Comparison of ENCODE assay signal across 8 cellular contexts in the genomic region with DNA sequence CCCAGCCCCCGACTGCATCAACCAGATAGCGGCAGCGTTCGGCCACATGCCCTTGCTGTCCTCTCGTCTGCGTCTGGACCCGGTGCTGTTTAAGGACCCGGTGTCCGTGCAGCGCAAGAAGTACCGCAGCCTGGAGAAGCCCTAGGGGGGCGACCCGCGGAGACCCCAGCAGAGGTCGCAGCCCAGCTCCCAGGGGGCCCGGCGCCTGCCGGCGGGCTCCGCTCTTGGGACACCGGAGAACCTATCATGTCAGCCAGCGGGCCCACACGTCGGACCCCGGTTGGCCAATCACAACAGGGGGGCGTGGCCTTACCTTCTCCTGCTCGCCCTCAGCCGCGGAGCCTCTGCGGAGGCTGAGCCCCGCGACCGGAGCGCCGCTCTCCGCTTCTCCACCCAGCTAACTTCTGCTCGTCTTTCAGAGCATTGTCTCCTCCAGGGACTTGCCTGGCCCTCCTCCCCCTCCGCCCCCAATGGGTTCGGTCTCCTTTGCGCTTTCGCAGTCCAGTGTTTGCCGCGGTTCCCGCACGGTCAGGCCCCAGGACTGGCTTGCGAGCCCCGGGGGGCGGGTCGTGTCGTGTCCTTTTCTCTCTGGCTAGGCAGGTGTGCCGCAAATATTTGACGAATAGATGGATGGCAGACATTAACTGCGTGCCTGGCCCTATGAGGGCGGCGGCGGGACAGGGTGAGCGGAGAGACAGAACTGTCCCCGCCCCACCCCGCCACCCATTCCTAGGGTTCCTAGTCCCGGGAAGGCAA.
DNase-seq lines count a peak whose midpoint lies in the region; TF ChIP-seq lines count a peak whose summit lies in the region.

No MANE protein-coding gene starts in this region.

- peak; percentile 77; the same call in 1 of the 2 replicates for TF ChIP-seq CTCF in HEK293 (tag by site-specific recombination; IDR thresholded peaks at IDR 0.05)

- H3K4me3 ChIP-seq in HEK293 (ENCODE audit: low read depth, low read length) (peak overlapping the region; percentile 83), SK-N-MC (peak overlapping the region; percentile 96)

- H3K9ac ChIP-seq in ES-I3 (ENCODE audit: low read depth, low read length) (peak overlapping the region; percentile 83), SK-N-MC (ENCODE audit: insufficient read length) (peak overlapping the region; percentile 67)

- H3K27ac ChIP-seq in HEK293 (ENCODE audit: extremely low read depth, low read depth, low read length) (peak overlapping the region; percentile 56; the same call in 1 of the 2 replicates), SK-N-MC (no peak overlapping the region)

- H3K4me1 ChIP-seq in ES-I3 (ENCODE audit: insufficient read depth, low read length) (no peaks in the 10 kb centered on the region; the same call in 1 of the 2 replicates), HEK293 (ENCODE audit: control insufficient read depth, insufficient read depth, low read length) (no peaks in the 10 kb centered on the region)

- H3K9me3 ChIP-seq in ES-I3 (ENCODE audit: control insufficient read depth, insufficient read depth, low read length) (no peaks in the 10 kb centered on the region), HEK293 (ENCODE audit: control insufficient read depth, insufficient read depth, low read depth, low read length) (no peaks in the 10 kb centered on the region), SK-N-MC (ENCODE audit: low read depth, low read length) (no peaks in the 10 kb centered on the region)

- POLR2A ChIA-PET in HEK293 (lab: Yijun Ruan, JAX): interaction anchor here (0.6 to 1.8 kb wide), 7 partner anchors 9 to 356 kb away, joined by 3 to 10 read pairs (median 3); no protein-coding TSS in a partner anchor

- DNase-seq in MV-4-11 (lab: John Stamatoyannopoulos, UW) (peak; percentile 89), SK-N-MC (ENCODE audit: low read depth, low spot score) (no peak), globus pallidus (ENCODE audit: low spot score) (peak; percentile 92), nucleus accumbens (lab: John Stamatoyannopoulos, UW) (peak; percentile 35 to 96 (median 87)), superior temporal gyrus (ENCODE audit: extremely low spot score) (peak; percentile 95)
- peak; percentile 95 for DNase-seq in activated naive CD4-positive, alpha-beta T cell treated with anti-CD3 and anti-CD28 coated beads, Interleukin-2, amount 50 U/mL, for 16 hours

- CTCF ChIA-PET in HEK293 (lab: Yijun Ruan, JAX): interaction anchor here (0.6 to 7.5 kb wide), 25 partner anchors 8 to 1125 kb away, joined by 3 to 80 read pairs (median 4); partner anchors contain the start of genes C1orf232, CEP85, EXTL1 and ZNF593

- no peaks in the 10 kb centered on the region for H3K36me3 ChIP-seq in ES-I3 (ENCODE audit: insufficient read depth, low read length)
- no peaks in the 10 kb centered on the region for H3K36me3 ChIP-seq in HEK293 (ENCODE audit: control insufficient read depth in 2 of 2, insufficient read depth in 1 of 2, low read length in 2 of 2)
- H3K36me3 ChIP-seq in SK-N-MC (ENCODE audit: insufficient read depth, low read length): no peaks in the 10 kb centered on the region

TF ChIP-seq in HEK293, 187 proteins besides CTCF, POLR2A, EP300 and RAD21 (continues in another document):
- peak; percentile 88 for TF ChIP-seq ZIC2 (tag by site-specific recombination; IDR thresholded peaks at IDR 0.05)
- TF ChIP-seq ZNF76 (tag by site-specific recombination; IDR thresholded peaks at IDR 0.05; ENCODE audit: borderline replicate concordance, low read depth): peak; percentile 70; the same call in 1 of the 2 replicates
- TF ChIP-seq ZNF302 (tag by site-specific recombination; IDR thresholded peaks at IDR 0.05; ENCODE audit: low read depth): no peak
- no peak for TF ChIP-seq ZFP3 (tag by site-specific recombination; IDR thresholded peaks at IDR 0.05; ENCODE audit: low read depth)
- 0 out of 2 replicates have a peak, but pooled peaks have one; percentile 34 for TF ChIP-seq ZNF629 (tag by site-specific recombination; IDR thresholded peaks at IDR 0.05)
- TF ChIP-seq ZNF660 (tag by site-specific recombination; IDR thresholded peaks at IDR 0.05): 0 out of 2 replicates have a peak, but pooled peaks have one; percentile 30
- TF ChIP-seq ZNF324 (tag by site-specific recombination; IDR thresholded peaks at IDR 0.05): 0 out of 2 replicates have a peak, but pooled peaks have one; percentile 32
- 0 out of 2 replicates have a peak, but pooled peaks have one; percentile 27 for TF ChIP-seq ZNF223 (tag by site-specific recombination; IDR thresholded peaks at IDR 0.05)
- no peak for TF ChIP-seq PBX3 (CRISPR knock-in tag; IDR thresholded peaks at IDR 0.05)
- TF ChIP-seq, protein P1, sequence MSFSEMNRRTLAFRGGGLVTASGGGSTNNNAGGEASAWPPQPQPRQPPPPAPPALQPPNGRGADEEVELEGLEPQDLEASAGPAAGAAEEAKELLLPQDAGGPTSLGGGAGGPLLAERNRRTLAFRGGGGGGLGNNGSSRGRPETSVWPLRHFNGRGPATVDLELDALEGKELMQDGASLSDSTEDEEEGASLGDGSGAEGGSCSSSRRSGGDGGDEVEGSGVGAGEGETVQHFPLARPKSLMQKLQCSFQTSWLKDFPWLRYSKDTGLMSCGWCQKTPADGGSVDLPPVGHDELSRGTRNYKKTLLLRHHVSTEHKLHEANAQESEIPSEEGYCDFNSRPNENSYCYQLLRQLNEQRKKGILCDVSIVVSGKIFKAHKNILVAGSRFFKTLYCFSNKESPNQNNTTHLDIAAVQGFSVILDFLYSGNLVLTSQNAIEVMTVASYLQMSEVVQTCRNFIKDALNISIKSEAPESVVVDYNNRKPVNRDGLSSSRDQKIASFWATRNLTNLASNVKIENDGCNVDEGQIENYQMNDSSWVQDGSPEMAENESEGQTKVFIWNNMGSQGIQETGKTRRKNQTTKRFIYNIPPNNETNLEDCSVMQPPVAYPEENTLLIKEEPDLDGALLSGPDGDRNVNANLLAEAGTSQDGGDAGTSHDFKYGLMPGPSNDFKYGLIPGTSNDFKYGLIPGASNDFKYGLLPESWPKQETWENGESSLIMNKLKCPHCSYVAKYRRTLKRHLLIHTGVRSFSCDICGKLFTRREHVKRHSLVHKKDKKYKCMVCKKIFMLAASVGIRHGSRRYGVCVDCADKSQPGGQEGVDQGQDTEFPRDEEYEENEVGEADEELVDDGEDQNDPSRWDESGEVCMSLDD (tag by site-specific recombination; IDR thresholded peaks at IDR 0.05): peak; percentile 60; the same call in 1 of the 2 replicates
- TF ChIP-seq GLIS1 (tag by site-specific recombination; IDR thresholded peaks at IDR 0.05): peak; percentile 97
- TF ChIP-seq PATZ1 (tag by site-specific recombination; IDR thresholded peaks at IDR 0.05): peak; percentile 76
- no peak for TF ChIP-seq ZNF623 (tag by site-specific recombination; IDR thresholded peaks at IDR 0.05)
- no peak for TF ChIP-seq ZNF639 (tag by site-specific recombination; IDR thresholded peaks at IDR 0.05)
- TF ChIP-seq BCL11A (tag by site-specific recombination; IDR thresholded peaks at IDR 0.05; ENCODE audit: low read depth): no peak
- 0 out of 2 replicates have a peak, but pooled peaks have one; percentile 24 for TF ChIP-seq KLF10 (tag by site-specific recombination; IDR thresholded peaks at IDR 0.05)
- peak; percentile 93 for TF ChIP-seq ZNF423 (tag by site-specific recombination; IDR thresholded peaks at IDR 0.05)
- TF ChIP-seq SP7 (tag by site-specific recombination; IDR thresholded peaks at IDR 0.05): 0 out of 2 replicates have a peak, but pooled peaks have one; percentile 5
- peak; percentile 75 for TF ChIP-seq ZNF335 (tag by site-specific recombination; conservative IDR thresholded peaks at IDR 0.05)
